In genomic region chr1:174413632-174414031, GRCh38 we compare ENCODE assay signal across 14 cellular contexts. TPM values are rescaled to one million over a fixed set of nuclear protein-coding genes. Genes with fewer than 3 reads are reported as not detected.
DNase-seq lines count a peak whose midpoint lies in the region; ATAC-seq and TF ChIP-seq lines count a peak whose summit lies in the region.
"Had no signal": no experiment of that assay in that cellular context is flagged by ENCODE, and none has a peak within 500 bp of the region (broad histone marks: within the 10 kb centered on the region; RNA-seq: fewer than 3 reads in every experiment).

No MANE protein-coding gene starts in this region.

- H4K20me1 ChIP-seq in fibroblast of lung (ENCODE audit: control insufficient read depth, extremely low read depth, insufficient read depth, low read length), result no peaks in the 10 kb centered on the region

- peak overlapping the region; percentile 29 for H2AFZ ChIP-seq in fibroblast of lung (ENCODE audit: low read length)

- no peaks in the 10 kb centered on the region for H3K4me1 ChIP-seq in fibroblast of lung (ENCODE audit: control insufficient read depth, extremely low read depth, insufficient read depth, low read length)
- H3K4me1 ChIP-seq: colonic mucosa had no signal

- H3K9me3 ChIP-seq in fibroblast of lung (ENCODE audit: control insufficient read depth, insufficient read depth, low read depth, low read length), result no peaks in the 10 kb centered on the region
- H3K9me3 ChIP-seq: colonic mucosa, neutrophil had no signal

- TF ChIP-seq CTCF in GM12872 (IDR thresholded peaks at IDR 0.05; ENCODE audit: insufficient read depth, low read depth, low read length), result peak; percentile 37; the same call in 2 of the 3 replicates
- peak; percentile 39 to 59 for TF ChIP-seq CTCF in fibroblast of lung (conservative IDR thresholded peaks at IDR 0.05 in 1 of 2, IDR thresholded peaks at IDR 0.05 in 1 of 2; ENCODE audit: low read depth in 1 of 2, low read length in 2 of 2)

- no peaks in the 10 kb centered on the region for H3K27me3 ChIP-seq in fibroblast of lung (ENCODE audit: control insufficient read depth, insufficient read depth, low read length)
- H3K27me3 ChIP-seq: colonic mucosa, neutrophil had no signal

- in situ Hi-C loops in ACHN (cut with HindIII; ENCODE audit: low pct_ligation_motif_present, low pct_unique_long_range_greater_than_20kb, low sequenced_read_pairs), result no loop called here

- no peaks in the 10 kb centered on the region for H3K79me2 ChIP-seq in fibroblast of lung (ENCODE audit: control insufficient read depth, insufficient read depth, low read length)

- H3K36me3 ChIP-seq in fibroblast of lung (ENCODE audit: control insufficient read depth, insufficient read depth, low read length), result no peaks in the 10 kb centered on the region
- H3K36me3 ChIP-seq: colonic mucosa, neutrophil had no signal

- peak overlapping the region; percentile 59 for H3K4me2 ChIP-seq in fibroblast of lung (ENCODE audit: extremely low read depth, insufficient read depth, low read length)

- no peak overlapping the region for H3K27ac ChIP-seq in fibroblast of lung (ENCODE audit: insufficient read depth, low read length)
- H3K27ac ChIP-seq: colonic mucosa, neutrophil had no signal

- peak; percentile 59 for DNase-seq in ACHN
- DNase-seq in OCI-M1 (lab: John Stamatoyannopoulos, UW), result peak; percentile 93
- DNase-seq in fibroblast of lung (ENCODE audit: low read depth in 2 of 2), result peak in 1 of 2 donors; percentile 57
- no peak for DNase-seq in occipital lobe (lab: John Stamatoyannopoulos, UW)
- no peak for DNase-seq in Kasumi-1 (lab: John Stamatoyannopoulos, UW)
- DNase-seq in AG08396 (ENCODE audit: low spot score), result no peak
- DNase-seq: activated T-cell treated with anti-CD3 and anti-CD28 coated beads, Interleukin-2, amount 50 U/mL, for 48 hours; CD4-positive, alpha-beta T cell; colonic mucosa; NCI-H345; stimulated activated CD4-positive, alpha-beta T cell treated with anti-CD3 and anti-CD28 coated beads, Interleukin-4, amount 100 ng/mL, for 24 hours had no signal

- peak overlapping the region in 1 of 4 experiments; percentile 41 for H3K4me3 ChIP-seq in fibroblast of lung (replicated peaks in 1 of 4; ENCODE audit: control extremely low read depth in 1 of 4, insufficient read depth in 1 of 4, low read depth in 3 of 4, low read length in 4 of 4)
- H3K4me3 ChIP-seq: colonic mucosa had no signal

- ATAC-seq in HG03280 (IDR thresholded peaks at IDR 0.05; ENCODE audit: unreplicated experiment), result no peak

- no peak overlapping the region for H3K9ac ChIP-seq in fibroblast of lung (ENCODE audit: insufficient read depth, low read length)

RNA-seq across cellular contexts. Expression of gene GPR52, which starts 34.1 kb away (rescaled TPM):
- total RNA-seq in fibroblast of lung (0.26 and 0.66 TPM in 2 replicates), occipital lobe (12.9 TPM)
- not detected in 2 replicates for polyA plus RNA-seq in fibroblast of lung
- polyA plus RNA-seq in fibroblast of lung (2012), result not detected in 2 replicates
- polyA minus RNA-seq in fibroblast of lung (ENCODE audit: low replicate concordance), result 3.1 TPM in 1 of 2 replicates, not detected in the other

Comparison
In these comparisons a context has a peak if more than half of its experiments do, and no peak if none do; other contexts are left out.
1. DNase-seq: peak in ACHN (single experiment) and OCI-M1 (single experiment); none in occipital lobe (single experiment), Kasumi-1 (0 of 2) and AG08396 (single experiment).